Comparison of ENCODE assay signal across 18 cellular contexts in the genomic region with DNA sequence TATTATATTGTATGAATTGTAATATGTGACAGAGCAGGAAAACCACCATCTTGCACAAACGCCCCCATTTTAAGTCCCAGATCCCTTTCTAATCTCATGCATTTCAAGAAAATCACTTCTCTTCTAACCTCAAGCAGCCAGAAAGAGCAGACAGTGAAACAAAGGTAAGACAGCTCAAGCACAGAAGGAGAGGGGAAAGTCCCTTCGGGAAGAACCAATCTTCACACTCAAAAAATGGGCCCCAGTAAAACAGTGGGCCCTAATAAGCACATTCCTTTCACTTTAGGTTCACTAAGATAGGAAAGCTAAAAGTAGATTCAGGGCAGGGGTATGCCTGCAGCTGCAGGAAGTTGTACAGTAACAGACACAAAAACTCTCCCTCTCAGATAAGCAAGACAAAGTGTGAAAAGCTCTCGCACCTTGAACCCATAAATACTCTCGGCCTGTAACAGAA.
DNase-seq lines count a peak whose midpoint lies in the region; ATAC-seq, FAIRE-seq and TF ChIP-seq lines count a peak whose summit lies in the region.
"Had no signal": no experiment of that assay in that cellular context is flagged by ENCODE, and none has a peak within 500 bp of the region (broad histone marks: within the 10 kb centered on the region; RNA-seq: fewer than 3 reads in every experiment).

No MANE protein-coding gene starts in this region.

- peaks cover 5% of the 10 kb centered on the region for H3K4me1 Mint-ChIP-seq in progenitor cell of endocrine pancreas (ENCODE audit: low read depth)
- H3K4me1 Mint-ChIP-seq: activated CD4-positive, alpha-beta T cell treated with anti-CD3 and anti-CD28 coated beads for 36 hours; central memory CD8-positive, alpha-beta T cell; IgD-negative memory B cell had no signal

- H3F3A ChIP-seq in DOHH2 (ENCODE audit: control insufficient read depth, insufficient read depth): 0 out of 2 replicates have a peak, but pooled peaks cover 3% of the 10 kb centered on the region

- BruUV-seq in GM12878 (replicated peaks; lab: Mats Ljungman, UMichigan): no TSS peak

- peak overlapping the region; percentile 41 for H2AFZ ChIP-seq in GM12878 (ENCODE audit: control insufficient read depth, low read depth, low read length)

- H3K9me3 ChIP-seq in DOHH2 (ENCODE audit: control insufficient read depth, insufficient read depth, low read length) (peaks cover 7% of the 10 kb centered on the region), GM12878 (replicated peaks; ENCODE audit: control insufficient read depth, insufficient read depth, low read length) (no peaks in the 10 kb centered on the region)
- H3K9me3 ChIP-seq: pancreas had no signal

- peak; percentile 57 for DNase-seq in GM12878 (ENCODE audit: low read depth, low spot score)
- no peak for DNase-seq in progenitor cell of endocrine pancreas (ENCODE audit: low spot score, unreplicated experiment)
- no peak for DNase-seq in stimulated activated naive CD8-positive, alpha-beta T cell treated with anti-CD3 and anti-CD28 coated beads, Interleukin-15, Interleukin-2, amounts not matched to agents 100 U/mL and 50 U/mL, for 24 hours
- no peak for DNase-seq in LoVo (ENCODE audit: low spot score)
- DNase-seq: activated CD4-positive, alpha-beta T cell treated with anti-CD3 and anti-CD28 coated beads for 36 hours; activated T-cell treated with anti-CD3 and anti-CD28 coated beads, Interleukin-2, amount 50 U/mL, for 1 hour; GOT3; midbrain; NCI-H1436; NCI-H446 treated with DMSO at 0.1 percent for 48 hours; pancreas had no signal

- H3K9me3 Mint-ChIP-seq in progenitor cell of endocrine pancreas (ENCODE audit: low read depth): no peaks in the 10 kb centered on the region
- H3K9me3 Mint-ChIP-seq: central memory CD8-positive, alpha-beta T cell had no signal

- peak; percentile 54; a peak in 3 of 4 replicates for TF ChIP-seq EP300 in GM12878 (IDR thresholded peaks at IDR 0.05; ENCODE audit: borderline replicate concordance in 1 of 2, control insufficient read depth in 1 of 2, low read depth in 2 of 2, low read length in 2 of 2)

- no peaks in the 10 kb centered on the region for H3K36me3 ChIP-seq in DOHH2 (ENCODE audit: control insufficient read depth, low read length)
- H3K36me3 ChIP-seq in GM12878 (ENCODE audit: control insufficient read depth in 2 of 2, insufficient read depth in 2 of 2, low read length in 1 of 2): no peaks in the 10 kb centered on the region
- H3K36me3 ChIP-seq: pancreas had no signal

- H3K27ac ChIP-seq in DOHH2 (ENCODE audit: low read depth, low read length) (peak overlapping the region; percentile 17), GM12878 (ENCODE audit: control insufficient read depth, insufficient read depth) (peak overlapping the region; percentile 65)
- H3K27ac ChIP-seq: pancreas had no signal

- CTCF ChIA-PET in GM12878 (lab: Yijun Ruan, JAX): interaction anchor here (0.7 to 2.9 kb wide), 4 partner anchors 21 to 1617 kb away, joined by 3 to 15 read pairs (median 4); no protein-coding TSS in a partner anchor

- no peaks in the 10 kb centered on the region for H3K27me3 Mint-ChIP-seq in progenitor cell of endocrine pancreas
- H3K27me3 Mint-ChIP-seq: activated CD4-positive, alpha-beta T cell treated with anti-CD3 and anti-CD28 coated beads for 36 hours; central memory CD8-positive, alpha-beta T cell; IgD-negative memory B cell had no signal

- H3K4me2 ChIP-seq in DOHH2 (ENCODE audit: low read length) (peak overlapping the region; percentile 35; the same call in 1 of the 2 replicates), GM12878 (ENCODE audit: control insufficient read depth, insufficient read depth) (no peak overlapping the region)

- no peaks in the 10 kb centered on the region for H3K36me3 Mint-ChIP-seq in progenitor cell of endocrine pancreas (ENCODE audit: insufficient read depth)
- H3K36me3 Mint-ChIP-seq: IgD-negative memory B cell had no signal

- RAD21 ChIA-PET in GM12878 (lab: Charles Lee; ENCODE audit: unreplicated experiment): interaction anchor here (1.5 to 3.1 kb wide), 3 partner anchors 24 to 141 kb away, joined by 4 to 19 read pairs (median 4); no protein-coding TSS in a partner anchor

- no peaks in the 10 kb centered on the region for H3K27me3 ChIP-seq in DOHH2 (ENCODE audit: control insufficient read depth, low read length)
- no peaks in the 10 kb centered on the region for H3K27me3 ChIP-seq in GM12878 (replicated peaks in 1 of 2; ENCODE audit: control insufficient read depth in 2 of 2, insufficient read depth in 2 of 2, low read length in 1 of 2)
- H3K27me3 ChIP-seq: pancreas had no signal

- H3K4me3 Mint-ChIP-seq in progenitor cell of endocrine pancreas (ENCODE audit: low read depth): no peak overlapping the region
- H3K4me3 Mint-ChIP-seq: activated CD4-positive, alpha-beta T cell treated with anti-CD3 and anti-CD28 coated beads for 36 hours; central memory CD8-positive, alpha-beta T cell; IgD-negative memory B cell had no signal

- no peak for TF ChIP-seq POLR2A in GM12878 (IDR thresholded peaks at IDR 0.05; ENCODE audit: low read depth, low read length)

- no peaks in the 10 kb centered on the region for H3K9me2 ChIP-seq in DOHH2 (replicated peaks; ENCODE audit: control insufficient read depth, low read length)

- POLR2A ChIA-PET in GM12878 (lab: Charles Lee): interaction anchor here (1.1 to 1.2 kb wide), 2 partner anchors 13 to 70 kb away, joined by 3 to 5 read pairs; no protein-coding TSS in a partner anchor

- in situ Hi-C loops in GM12878 (cut with MboI): no loop called here

- H3K9ac ChIP-seq in GM12878 (ENCODE audit: control insufficient read depth, insufficient read depth, low read length): no peak overlapping the region; the same call in 1 of the 2 replicates

- no peak for TF ChIP-seq RAD21 in GM12878 (IDR thresholded peaks at IDR 0.05; ENCODE audit: insufficient read depth, low read depth, low read length)

- ATAC-seq in GM21360 (IDR thresholded peaks at IDR 0.05; ENCODE audit: unreplicated experiment) (peak; percentile 85), HG03378 (IDR thresholded peaks at IDR 0.05; ENCODE audit: unreplicated experiment) (peak; percentile 81), GM12878 (peak; percentile 93), GM19455 (IDR thresholded peaks at IDR 0.05; ENCODE audit: unreplicated experiment) (no peak)
- no peak for ATAC-seq in stimulated activated naive CD8-positive, alpha-beta T cell treated with anti-CD3 and anti-CD28 coated beads, Interleukin-15, Interleukin-2, amounts not matched to agents 100 U/mL and 50 U/mL, for 24 hours
- ATAC-seq: activated CD4-positive, alpha-beta T cell treated with anti-CD3 and anti-CD28 coated beads for 36 hours; pancreas had no signal

- TF ChIP-seq CTCF in DOHH2 (IDR thresholded peaks at IDR 0.05; ENCODE audit: low read depth, low read length, poor library complexity, severe bottlenecking): no peak
- no peak for TF ChIP-seq CTCF in GM12878 (IDR thresholded peaks at IDR 0.05 in 2 of 3, conservative IDR thresholded peaks at IDR 0.05 in 1 of 3; ENCODE audit: control insufficient read depth in 2 of 3, extremely low read depth in 1 of 3, insufficient read depth in 1 of 3, low read depth in 3 of 3, low read length in 3 of 3)
- TF ChIP-seq CTCF in progenitor cell of endocrine pancreas (IDR thresholded peaks at IDR 0.05; ENCODE audit: unreplicated experiment): no peak

- H3K4me3 ChIP-seq in DOHH2 (ENCODE audit: low read length) (0 out of 2 replicates have a peak overlapping the region, but pooled peaks have one; percentile 3), GM12878 (no peak overlapping the region)
- H3K4me3 ChIP-seq: pancreas had no signal

- FAIRE-seq in GM12878 (lab: Jason Lieb, UNC): peak; percentile 44
- FAIRE-seq: islet of Langerhans had no signal

- intact Hi-C loops in GM12878 (cut with micrococcal nuclease; ENCODE audit: unreplicated experiment): loop anchor here (2.0 kb wide), 1 partner anchor 69 kb away; no protein-coding TSS in a partner anchor

- no peak overlapping the region for H3K27ac Mint-ChIP-seq in progenitor cell of endocrine pancreas
- H3K27ac Mint-ChIP-seq: activated CD4-positive, alpha-beta T cell treated with anti-CD3 and anti-CD28 coated beads for 36 hours; IgD-negative memory B cell had no signal

- 2% methylated on average over 4 of the region's 4 CpGs for WGBS in GM12878 (ENCODE audit: insufficient coverage, insufficient replicate concordance, low lambda C conversion rate, missing lambda C conversion rate)

- no peaks in the 10 kb centered on the region for H3K79me2 ChIP-seq in DOHH2 (ENCODE audit: control insufficient read depth, low read length)
- no peaks in the 10 kb centered on the region for H3K79me2 ChIP-seq in GM12878 (ENCODE audit: control insufficient read depth, insufficient read depth, low read length)

- peaks cover 37% of the 10 kb centered on the region for H3K4me1 ChIP-seq in DOHH2 (ENCODE audit: control insufficient read depth, low read length)
- H3K4me1 ChIP-seq in GM12878 (ENCODE audit: control insufficient read depth, insufficient read depth, low read length): no peaks in the 10 kb centered on the region
- H3K4me1 ChIP-seq: pancreas had no signal

- SMC1A ChIA-PET in GM12878 (lab: Charles Lee; ENCODE audit: uncharacterized antibody, unreplicated experiment): interaction anchor here (1.1 to 2.3 kb wide), 8 partner anchors 14 to 119 kb away, joined by 3 to 11 read pairs (median 5); no protein-coding TSS in a partner anchor

- H4K20me1 ChIP-seq in DOHH2 (ENCODE audit: control insufficient read depth, insufficient read depth, low read depth, low read length) (no peaks in the 10 kb centered on the region), GM12878 (ENCODE audit: control insufficient read depth, insufficient read depth) (no peaks in the 10 kb centered on the region)

TF ChIP-seq in GM12878, 131 proteins besides CTCF, POLR2A, EP300 and RAD21 (continues in another document):
- TF ChIP-seq ZNF217 (IDR thresholded peaks at IDR 0.05): peak; percentile 81; the same call in 1 of the 2 replicates
- TF ChIP-seq, protein P1, sequence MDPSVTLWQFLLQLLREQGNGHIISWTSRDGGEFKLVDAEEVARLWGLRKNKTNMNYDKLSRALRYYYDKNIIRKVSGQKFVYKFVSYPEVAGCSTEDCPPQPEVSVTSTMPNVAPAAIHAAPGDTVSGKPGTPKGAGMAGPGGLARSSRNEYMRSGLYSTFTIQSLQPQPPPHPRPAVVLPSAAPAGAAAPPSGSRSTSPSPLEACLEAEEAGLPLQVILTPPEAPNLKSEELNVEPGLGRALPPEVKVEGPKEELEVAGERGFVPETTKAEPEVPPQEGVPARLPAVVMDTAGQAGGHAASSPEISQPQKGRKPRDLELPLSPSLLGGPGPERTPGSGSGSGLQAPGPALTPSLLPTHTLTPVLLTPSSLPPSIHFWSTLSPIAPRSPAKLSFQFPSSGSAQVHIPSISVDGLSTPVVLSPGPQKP (IDR thresholded peaks at IDR 0.05; ENCODE audit: low read depth, low read length): no peak
- no peak for TF ChIP-seq JUND (IDR thresholded peaks at IDR 0.05; ENCODE audit: low read depth, low read length)
- TF ChIP-seq POU2F2 (IDR thresholded peaks at IDR 0.05; ENCODE audit: borderline replicate concordance, low read depth, low read length): no peak; the same call in 2 of the 3 replicates
- no peak for TF ChIP-seq SMC3 (IDR thresholded peaks at IDR 0.05; ENCODE audit: borderline replicate concordance, low read length)
- peak; percentile 89 for TF ChIP-seq NBN (IDR thresholded peaks at IDR 0.05)
- no peak for TF ChIP-seq TCF12 (IDR thresholded peaks at IDR 0.05; ENCODE audit: low read depth, low read length)

Comparison
In these comparisons a context has a peak if more than half of its experiments do, and no peak if none do; other contexts are left out.
1. ATAC-seq: peak in GM21360 (single experiment), HG03378 (single experiment) and GM12878 (single experiment); none in stimulated activated naive CD8-positive, alpha-beta T cell treated with anti-CD3 and anti-CD28 coated beads, Interleukin-15, Interleukin-2, amounts not matched to agents 100 U/mL and 50 U/mL, for 24 hours (single experiment) and GM19455 (single experiment).